In genomic region chr9:31486630-31487029, GRCh38 we compare ENCODE assay signal across 25 cellular contexts.
"Had no signal": no experiment of that assay in that cellular context is flagged by ENCODE, and none has a peak within 500 bp of the region (broad histone marks: within the 10 kb centered on the region; RNA-seq: fewer than 3 reads in every experiment).

No MANE protein-coding gene starts in this region.

- H3K4me3 Mint-ChIP-seq: activated naive CD8-positive, alpha-beta T cell treated with anti-CD3 and anti-CD28 coated beads, Interleukin-2, amount 10 ng/mL, durations not matched to agents 7 days and 5 days; activated T-cell treated with anti-CD3 and anti-CD28 coated beads, Interleukin-2, amount 50 U/mL, for 24 hours; activated T-helper 17 cell treated with anti-CD3 and anti-CD28 coated beads, Interleukin-2, amount 50 U/mL, for 72 hours; effector memory CD8-positive, alpha-beta T cell; natural killer cell treated with Interleukin-12 subunit alpha and Interleukin-12 subunit beta and Interleukin-15 and Interleukin-18, amount 100 ng/mL, for 72 hours; type B pancreatic cell had no signal

- H3K27me3 ChIP-seq: colonic mucosa, dorsolateral prefrontal cortex, esophagus muscularis mucosa, hepatocyte, neutrophil, ovary, spleen had no signal

- H3K9me3 ChIP-seq: colonic mucosa, esophagus muscularis mucosa, neutrophil, ovary, prostate gland, spleen, thoracic aorta had no signal

- H3K27ac ChIP-seq: colonic mucosa, dorsolateral prefrontal cortex, esophagus muscularis mucosa, hepatocyte, neutrophil, ovary, prostate gland, spleen, thoracic aorta had no signal

- H3K36me3 Mint-ChIP-seq: activated naive CD8-positive, alpha-beta T cell treated with anti-CD3 and anti-CD28 coated beads, Interleukin-2, amount 10 ng/mL, durations not matched to agents 7 days and 5 days; natural killer cell treated with Interleukin-12 subunit alpha and Interleukin-12 subunit beta and Interleukin-15 and Interleukin-18, amount 100 ng/mL, for 72 hours; type B pancreatic cell had no signal

- H3K27me3 Mint-ChIP-seq: activated naive CD8-positive, alpha-beta T cell treated with anti-CD3 and anti-CD28 coated beads, Interleukin-2, amount 10 ng/mL, durations not matched to agents 7 days and 5 days; activated T-cell treated with anti-CD3 and anti-CD28 coated beads, Interleukin-2, amount 50 U/mL, for 24 hours; activated T-helper 17 cell treated with anti-CD3 and anti-CD28 coated beads, Interleukin-2, amount 50 U/mL, for 72 hours; natural killer cell treated with Interleukin-12 subunit alpha and Interleukin-12 subunit beta and Interleukin-15 and Interleukin-18, amount 100 ng/mL, for 72 hours; type B pancreatic cell had no signal

- H3K4me1 Mint-ChIP-seq: activated naive CD8-positive, alpha-beta T cell treated with anti-CD3 and anti-CD28 coated beads, Interleukin-2, amount 10 ng/mL, durations not matched to agents 7 days and 5 days; activated T-helper 17 cell treated with anti-CD3 and anti-CD28 coated beads, Interleukin-2, amount 50 U/mL, for 72 hours had no signal

- H3K4me3 ChIP-seq: colonic mucosa, dorsolateral prefrontal cortex, esophagus muscularis mucosa, hepatocyte, ovary, prostate gland, spleen, thoracic aorta had no signal

- DNase-seq: activated CD8-positive, alpha-beta memory T cell treated with anti-CD3 and anti-CD28 coated beads for 24 hours; activated CD8-positive, alpha-beta memory T cell treated with anti-CD3 and anti-CD28 coated beads, Interleukin-2, amount 50 U/mL, for 4 hours; activated naive CD4-positive, alpha-beta T cell treated with Interleukin-2 at 50 U/mL for 16 hours; activated naive CD8-positive, alpha-beta T cell treated with anti-CD3 and anti-CD28 coated beads, Interleukin-2, amount 10 ng/mL, durations not matched to agents 7 days and 5 days; activated T-cell treated with anti-CD3 and anti-CD28 coated beads, Interleukin-2, amount 50 U/mL, for 24 hours; amygdala; colonic mucosa; dorsolateral prefrontal cortex; effector memory CD8-positive, alpha-beta T cell; glutamatergic neuron; left ventricle myocardium superior; mammary epithelial cell; ovary; spleen; stimulated activated CD4-positive, alpha-beta T cell treated with anti-CD3 and anti-CD28 coated beads, Interleukin-4, amount 100 ng/mL, for 1 hour; stimulated activated naive CD4-positive, alpha-beta T cell treated with Interleukin-2 at 50 U/mL for 16 hours; T-helper 9 cell had no signal

- H3K4me1 ChIP-seq: colonic mucosa, esophagus muscularis mucosa, prostate gland, spleen had no signal

- H3K27ac Mint-ChIP-seq: activated naive CD8-positive, alpha-beta T cell treated with anti-CD3 and anti-CD28 coated beads, Interleukin-2, amount 10 ng/mL, durations not matched to agents 7 days and 5 days; activated T-cell treated with anti-CD3 and anti-CD28 coated beads, Interleukin-2, amount 50 U/mL, for 24 hours; activated T-helper 17 cell treated with anti-CD3 and anti-CD28 coated beads, Interleukin-2, amount 50 U/mL, for 72 hours; effector memory CD8-positive, alpha-beta T cell; natural killer cell treated with Interleukin-12 subunit alpha and Interleukin-12 subunit beta and Interleukin-15 and Interleukin-18, amount 100 ng/mL, for 72 hours; type B pancreatic cell had no signal

- H2AFZ ChIP-seq: hepatocyte had no signal

- H3K4me2 ChIP-seq: hepatocyte had no signal

- ATAC-seq: activated T-helper 17 cell treated with anti-CD3 and anti-CD28 coated beads, Interleukin-2, amount 50 U/mL, for 72 hours; effector memory CD8-positive, alpha-beta T cell; left ventricle myocardium superior had no signal

- H3K79me2 ChIP-seq: hepatocyte had no signal

- H3K36me3 ChIP-seq: colonic mucosa, esophagus muscularis mucosa, neutrophil, ovary, prostate gland, spleen, thoracic aorta had no signal

- H3K9me3 Mint-ChIP-seq: activated naive CD8-positive, alpha-beta T cell treated with anti-CD3 and anti-CD28 coated beads, Interleukin-2, amount 10 ng/mL, durations not matched to agents 7 days and 5 days; activated T-helper 17 cell treated with anti-CD3 and anti-CD28 coated beads, Interleukin-2, amount 50 U/mL, for 72 hours; effector memory CD8-positive, alpha-beta T cell; type B pancreatic cell had no signal
